ENCODE assay signal across 27 cellular contexts in the genomic region with DNA sequence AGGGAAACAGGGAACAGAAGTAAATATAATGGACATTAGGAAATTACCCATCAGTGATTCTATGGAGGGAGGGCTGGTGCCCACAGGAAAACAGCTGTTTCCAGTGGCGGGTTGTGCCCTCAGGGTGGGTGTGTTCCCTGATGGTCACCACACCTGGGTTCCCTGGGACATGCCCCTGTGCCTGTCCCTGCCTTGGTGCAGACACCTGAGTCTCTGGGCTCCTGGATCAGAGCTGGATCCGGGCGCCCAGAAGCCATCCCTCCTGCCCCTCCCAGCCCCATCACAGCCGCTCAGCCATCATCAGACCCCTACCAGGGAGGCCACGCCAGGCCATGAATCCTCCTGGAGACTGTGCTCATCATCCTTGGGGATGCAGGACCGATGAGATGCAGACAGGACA.
DNase-seq lines count a peak whose midpoint lies in the region; ATAC-seq, FAIRE-seq and TF ChIP-seq lines count a peak whose summit lies in the region.
"Had no signal": no experiment of that assay in that cellular context is flagged by ENCODE, and none has a peak within 500 bp of the region (broad histone marks: within the 10 kb centered on the region; RNA-seq: fewer than 3 reads in every experiment).

No MANE protein-coding gene starts in this region.

- intact Hi-C loops in kidney (cut with DNase I): no loop called here
- intact Hi-C loops in spleen (cut with DNase I; ENCODE audit: low total_unique reads): no loop called here

- no peak for DNase-seq in A549 (ENCODE audit: low read depth in 1 of 2, low spot score in 1 of 2)
- DNase-seq in kidney: peak; percentile 51
- peak; percentile 25 for DNase-seq in osteoblast (ENCODE audit: insufficient read length, low spot score, missing footprints)
- DNase-seq in spleen: peak; percentile 47
- DNase-seq: ACHN; BE2C; C1 segment of cervical spinal cord; CD4-positive, alpha-beta memory T cell; CD4-positive, CD25-positive, alpha-beta regulatory T cell; CD8-positive, alpha-beta memory T cell; COR-L47; DMS 273 treated with DMSO at 0.1 percent for 48 hours; DMS153; DMS53; DMS79; DND-41; EL; GDM1 had no signal

- H3K27me3 ChIP-seq in osteoblast (ENCODE audit: insufficient read depth, low read length) (no peaks in the 10 kb centered on the region), spleen (replicated peaks in 1 of 7) (peaks cover 0 to 29% (median 0%) of the 10 kb centered on the region in 7 donors)
- H3K27me3 ChIP-seq: BE2C, BLaER1 had no signal

- ATAC-seq in A549 (no peak), GM18867 (IDR thresholded peaks at IDR 0.05; ENCODE audit: unreplicated experiment) (no peak), HG03520 (IDR thresholded peaks at IDR 0.05; ENCODE audit: unreplicated experiment) (no peak), HG02970 (IDR thresholded peaks at IDR 0.05; ENCODE audit: low FRiP score, unreplicated experiment) (no peak)
- ATAC-seq: GM12878 had no signal

- H3K4me1 ChIP-seq in A549 (peaks cover 23% of the 10 kb centered on the region), kidney (ENCODE audit: control insufficient read depth in 1 of 2, insufficient read depth in 1 of 2, low read depth in 1 of 2, low read length in 2 of 2) (no peaks in the 10 kb centered on the region), osteoblast (ENCODE audit: insufficient read depth, low read length) (no peaks in the 10 kb centered on the region), spleen (no peaks in the 10 kb centered on the region)

- TF ChIP-seq POLR2A in A549 (IDR thresholded peaks at IDR 0.05; ENCODE audit: low read length): no peak
- TF ChIP-seq POLR2A in spleen (IDR thresholded peaks at IDR 0.05): no peak

- H3K9me3 ChIP-seq in A549 (peaks cover 5% of the 10 kb centered on the region; the same call in 2 of the 3 replicates), kidney (ENCODE audit: control insufficient read depth in 1 of 2, low read length in 2 of 2) (no peaks in the 10 kb centered on the region), osteoblast (ENCODE audit: low read depth, low read length) (no peaks in the 10 kb centered on the region), spleen (peaks cover 0 to 4% (median under 1%) of the 10 kb centered on the region in 8 donors)
- H3K9me3 ChIP-seq: BE2C had no signal

- CTCF ChIA-PET in A549 (lab: Yijun Ruan, JAX): no interaction called here

- H3K79me2 ChIP-seq in osteoblast (ENCODE audit: insufficient read depth, low read length): no peaks in the 10 kb centered on the region

- FAIRE-seq in A549 (lab: Jason Lieb, UNC): no peak
- FAIRE-seq in kidney (lab: Jason Lieb, UNC): no peak
- FAIRE-seq: GM12878, GM12892, GM18507, GM19239 had no signal

- WGBS in A549 (ENCODE audit: missing lambda C conversion rate): 85% methylated on average over 6 of the region's 6 CpGs
- 73 to 88% (median 86%) methylated on average over 6 of the region's 6 CpGs for WGBS in spleen, 5 donors

- no peaks in the 10 kb centered on the region for H4K20me1 ChIP-seq in osteoblast (ENCODE audit: insufficient read depth, low read length)
- H4K20me1 ChIP-seq: BLaER1 had no signal

- TF ChIP-seq EP300 in A549 (IDR thresholded peaks at IDR 0.05): no peak

- no peak overlapping the region for H2AFZ ChIP-seq in osteoblast (ENCODE audit: low read length)

- TF ChIP-seq CTCF in A549 (IDR thresholded peaks at IDR 0.05) (no peak), kidney (IDR thresholded peaks at IDR 0.05; ENCODE audit: borderline replicate concordance, extremely low read depth, insufficient read depth) (no peak), osteoblast (IDR thresholded peaks at IDR 0.05; ENCODE audit: extremely low read depth, low read depth, low read length) (no peak), spleen (IDR thresholded peaks at IDR 0.05 in 8 of 11, conservative IDR thresholded peaks at IDR 0.05 in 3 of 11) (no peak)

- TF ChIP-seq RAD21 in A549 (conservative IDR thresholded peaks at IDR 0.05 in 1 of 2, IDR thresholded peaks at IDR 0.05 in 1 of 2): no peak

- H3K27ac ChIP-seq in A549: peak overlapping the region in 1 of 2 experiments; percentile 85; a peak in 3 of 6 replicates
- no peak overlapping the region for H3K27ac ChIP-seq in kidney (ENCODE audit: low read depth in 2 of 2, low read length in 2 of 2)
- no peak overlapping the region for H3K27ac ChIP-seq in osteoblast (ENCODE audit: low read depth, low read length)
- H3K27ac ChIP-seq in spleen: no peak overlapping the region
- H3K27ac ChIP-seq: 22Rv1, BLaER1 had no signal

- POLR2A ChIA-PET in A549 (lab: Yijun Ruan, JAX): no interaction called here

- H3K9ac ChIP-seq in kidney (ENCODE audit: low read length in 2 of 2): no peak overlapping the region
- H3K9ac ChIP-seq: BLaER1 had no signal

- H3K4me3 ChIP-seq in A549: no peak overlapping the region
- no peak overlapping the region for H3K4me3 ChIP-seq in kidney (ENCODE audit: low read length in 2 of 2)
- H3K4me3 ChIP-seq in osteoblast (ENCODE audit: insufficient read depth, low read length): no peak overlapping the region
- no peak overlapping the region for H3K4me3 ChIP-seq in spleen
- H3K4me3 ChIP-seq: BLaER1, GM12878 had no signal

- H3K4me2 ChIP-seq in A549 (0 out of 3 replicates have a peak overlapping the region, but pooled peaks have one; percentile 44), osteoblast (ENCODE audit: insufficient read depth, low read length) (no peak overlapping the region)
- H3K4me2 ChIP-seq: BLaER1 had no signal

- H3K36me3 ChIP-seq in kidney (ENCODE audit: control insufficient read depth in 1 of 2, insufficient read depth in 2 of 2, low read length in 2 of 2) (no peaks in the 10 kb centered on the region), osteoblast (ENCODE audit: insufficient read depth, low read length) (no peaks in the 10 kb centered on the region), spleen (no peaks in the 10 kb centered on the region)
- H3K36me3 ChIP-seq: BE2C, BLaER1 had no signal

TF ChIP-seq in A549, 52 proteins besides CTCF, POLR2A, EP300 and RAD21:
- TF ChIP-seq, protein P1, sequence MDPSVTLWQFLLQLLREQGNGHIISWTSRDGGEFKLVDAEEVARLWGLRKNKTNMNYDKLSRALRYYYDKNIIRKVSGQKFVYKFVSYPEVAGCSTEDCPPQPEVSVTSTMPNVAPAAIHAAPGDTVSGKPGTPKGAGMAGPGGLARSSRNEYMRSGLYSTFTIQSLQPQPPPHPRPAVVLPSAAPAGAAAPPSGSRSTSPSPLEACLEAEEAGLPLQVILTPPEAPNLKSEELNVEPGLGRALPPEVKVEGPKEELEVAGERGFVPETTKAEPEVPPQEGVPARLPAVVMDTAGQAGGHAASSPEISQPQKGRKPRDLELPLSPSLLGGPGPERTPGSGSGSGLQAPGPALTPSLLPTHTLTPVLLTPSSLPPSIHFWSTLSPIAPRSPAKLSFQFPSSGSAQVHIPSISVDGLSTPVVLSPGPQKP (IDR thresholded peaks at IDR 0.05; ENCODE audit: low read depth, low read length): no peak
- TF ChIP-seq, protein P2, sequence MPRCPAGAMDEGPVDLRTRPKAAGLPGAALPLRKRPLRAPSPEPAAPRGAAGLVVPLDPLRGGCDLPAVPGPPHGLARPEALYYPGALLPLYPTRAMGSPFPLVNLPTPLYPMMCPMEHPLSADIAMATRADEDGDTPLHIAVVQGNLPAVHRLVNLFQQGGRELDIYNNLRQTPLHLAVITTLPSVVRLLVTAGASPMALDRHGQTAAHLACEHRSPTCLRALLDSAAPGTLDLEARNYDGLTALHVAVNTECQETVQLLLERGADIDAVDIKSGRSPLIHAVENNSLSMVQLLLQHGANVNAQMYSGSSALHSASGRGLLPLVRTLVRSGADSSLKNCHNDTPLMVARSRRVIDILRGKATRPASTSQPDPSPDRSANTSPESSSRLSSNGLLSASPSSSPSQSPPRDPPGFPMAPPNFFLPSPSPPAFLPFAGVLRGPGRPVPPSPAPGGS (IDR thresholded peaks at IDR 0.05): no peak
- TF ChIP-seq EHF (CRISPR knock-in tag; IDR thresholded peaks at IDR 0.05) (no peak), KDM5A (IDR thresholded peaks at IDR 0.05) (no peak), PHF8 (IDR thresholded peaks at IDR 0.05; ENCODE audit: borderline replicate concordance, low read depth) (no peak), ZC3H11A (IDR thresholded peaks at IDR 0.05) (no peak), RFX5 (IDR thresholded peaks at IDR 0.05) (no peak), MAFK (IDR thresholded peaks at IDR 0.05; ENCODE audit: partially characterized antibody) (no peak), FOSB (CRISPR knock-in tag; IDR thresholded peaks at IDR 0.05) (no peak), CBX8 (IDR thresholded peaks at IDR 0.05) (no peak), RARB (CRISPR knock-in tag; IDR thresholded peaks at IDR 0.05) (no peak), JUN (IDR thresholded peaks at IDR 0.05) (no peak), ZFP36 (IDR thresholded peaks at IDR 0.05; ENCODE audit: borderline replicate concordance, partially characterized antibody) (no peak), CHD2 (IDR thresholded peaks at IDR 0.05; ENCODE audit: low read length, partially characterized antibody) (no peak)
- TF ChIP-seq, protein P3, sequence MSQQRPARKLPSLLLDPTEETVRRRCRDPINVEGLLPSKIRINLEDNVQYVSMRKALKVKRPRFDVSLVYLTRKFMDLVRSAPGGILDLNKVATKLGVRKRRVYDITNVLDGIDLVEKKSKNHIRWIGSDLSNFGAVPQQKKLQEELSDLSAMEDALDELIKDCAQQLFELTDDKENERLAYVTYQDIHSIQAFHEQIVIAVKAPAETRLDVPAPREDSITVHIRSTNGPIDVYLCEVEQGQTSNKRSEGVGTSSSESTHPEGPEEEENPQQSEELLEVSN (IDR thresholded peaks at IDR 0.05; ENCODE audit: borderline replicate concordance, low read depth): no peak
- TF ChIP-seq, protein P4, sequence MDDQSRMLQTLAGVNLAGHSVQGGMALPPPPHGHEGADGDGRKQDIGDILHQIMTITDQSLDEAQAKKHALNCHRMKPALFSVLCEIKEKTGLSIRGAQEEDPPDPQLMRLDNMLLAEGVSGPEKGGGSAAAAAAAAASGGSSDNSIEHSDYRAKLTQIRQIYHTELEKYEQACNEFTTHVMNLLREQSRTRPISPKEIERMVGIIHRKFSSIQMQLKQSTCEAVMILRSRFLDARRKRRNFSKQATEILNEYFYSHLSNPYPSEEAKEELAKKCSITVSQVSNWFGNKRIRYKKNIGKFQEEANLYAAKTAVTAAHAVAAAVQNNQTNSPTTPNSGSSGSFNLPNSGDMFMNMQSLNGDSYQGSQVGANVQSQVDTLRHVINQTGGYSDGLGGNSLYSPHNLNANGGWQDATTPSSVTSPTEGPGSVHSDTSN (IDR thresholded peaks at IDR 0.05): no peak

Comparison
In these comparisons a context has a peak if more than half of its experiments do, and no peak if none do; other contexts are left out.
1. DNase-seq: peak in kidney (single experiment), osteoblast (single experiment) and spleen (single experiment); none in A549 (0 of 2).